23 cellular contexts compared by ENCODE assay signal in genomic region chr6:131058236-131058635, GRCh38. TPM values are rescaled to one million over a fixed set of nuclear protein-coding genes. Genes with fewer than 3 reads are reported as not detected.
A peak's percentile ranks its signal among the peaks of the same experiment; 100 is the strongest.
DNase-seq lines count a peak whose midpoint lies in the region; ATAC-seq and TF ChIP-seq lines count a peak whose summit lies in the region.
"Had no signal": no experiment of that assay in that cellular context is flagged by ENCODE, and none has a peak within 500 bp of the region (broad histone marks: within the 10 kb centered on the region; RNA-seq: fewer than 3 reads in every experiment).

No MANE protein-coding gene starts in this region.

- H3K4me1 ChIP-seq in HEK293 (ENCODE audit: control insufficient read depth, insufficient read depth, low read length), result peaks cover 8% of the 10 kb centered on the region; the same call in 1 of the 2 replicates
- peaks cover 0 to 18% (median 10%) of the 10 kb centered on the region in 4 donors for H3K4me1 ChIP-seq in transverse colon

- TF ChIP-seq POLR2A in transverse colon (IDR thresholded peaks at IDR 0.05), result no peak

- in situ Hi-C loops in transverse colon (cut with MboI; ENCODE audit: low pct_ligation_motif_present in 1 of 4, low pct_unique_long_range_greater_than_20kb in 1 of 4, low sequenced_read_pairs in 3 of 4), result no loop called here

- H3K4me3 Mint-ChIP-seq in neural crest cell, result peak overlapping the region; percentile 47
- H3K4me3 Mint-ChIP-seq: CD8-positive, alpha-beta memory T cell had no signal

- no peak for TF ChIP-seq EP300 in transverse colon (IDR thresholded peaks at IDR 0.05; ENCODE audit: low read depth)

- H3K4me3 ChIP-seq in HEK293 (ENCODE audit: low read depth, low read length) (no peak overlapping the region), choroid plexus epithelial cell (ENCODE audit: low read depth, low read length) (no peak overlapping the region), transverse colon (no peak overlapping the region)
- H3K4me3 ChIP-seq: K562 had no signal

- 69 to 83% methylated on average over 1 of the region's 1 CpG for WGBS in transverse colon (ENCODE audit: low coverage in 1 of 2), 2 donors

- H3K27ac ChIP-seq in HEK293 (ENCODE audit: extremely low read depth, low read depth, low read length), result no peak overlapping the region
- H3K27ac ChIP-seq in transverse colon, result no peak overlapping the region
- H3K27ac ChIP-seq: C4-2B had no signal

- CTCF ChIA-PET in HEK293 (lab: Yijun Ruan, JAX), result interaction anchor here (0.6 kb wide), 2 partner anchors 56 to 129 kb away, joined by 3 to 4 read pairs; no protein-coding TSS in a partner anchor

- H3K36me3 Mint-ChIP-seq in neural crest cell (ENCODE audit: low read depth), result peaks cover 35% of the 10 kb centered on the region

- TF ChIP-seq CTCF in HEK293 (tag by site-specific recombination; IDR thresholded peaks at IDR 0.05), result no peak
- TF ChIP-seq CTCF in choroid plexus epithelial cell (conservative IDR thresholded peaks at IDR 0.05; ENCODE audit: low read depth, low read length), result no peak
- no peak for TF ChIP-seq CTCF in neural crest cell (conservative IDR thresholded peaks at IDR 0.05)
- TF ChIP-seq CTCF in transverse colon (IDR thresholded peaks at IDR 0.05), result no peak

- no peak overlapping the region for H3K27ac Mint-ChIP-seq in neural crest cell (ENCODE audit: unreplicated experiment)

- ATAC-seq in HG02852 (IDR thresholded peaks at IDR 0.05; ENCODE audit: unreplicated experiment), result no peak
- ATAC-seq: HCT116, K562 had no signal

- H3K27me3 ChIP-seq in transverse colon, result no peaks in the 10 kb centered on the region

- no peaks in the 10 kb centered on the region for H3K9me3 ChIP-seq in HEK293 (ENCODE audit: control insufficient read depth, insufficient read depth, low read depth, low read length)
- H3K9me3 ChIP-seq in transverse colon, result peaks cover 22 to 28% of the 10 kb centered on the region in 2 donors

- DNase-seq in amniotic epithelial cell (ENCODE audit: low read depth) (peak; percentile 36), choroid plexus epithelial cell (ENCODE audit: low read depth) (peak; percentile 76), neural crest cell (ENCODE audit: low read depth, low spot score) (no peak), transverse colon (no peak), activated T-cell treated with anti-CD3 and anti-CD28 coated beads for 4 hours (no peak)
- DNase-seq in activated CD8-positive, alpha-beta memory T cell treated with anti-CD3 and anti-CD28 coated beads, Interleukin-2, amount 50 U/mL, for 48 hours, result no peak
- DNase-seq: Calu3; CD8-positive, alpha-beta memory T cell; DMS153; GF-D8; NCI-H1694; NCI-H2081; NCI-H2171; NCI-H345; NCI-H524 treated with DMSO at 0.1 percent for 48 hours; NCI-H82; OCI-M1; Right ventricle myocardium superior had no signal

- intact Hi-C loops in transverse colon (cut with DNase I; ENCODE audit: low total_unique reads), result no loop called here

- POLR2A ChIA-PET in HEK293 (lab: Yijun Ruan, JAX), result no interaction called here

- H3K4me1 Mint-ChIP-seq in neural crest cell, result peaks cover 25% of the 10 kb centered on the region

- H3K36me3 ChIP-seq in HEK293 (ENCODE audit: control insufficient read depth in 2 of 2, insufficient read depth in 1 of 2, low read length in 2 of 2), result peaks cover 0 to 20% of the 10 kb centered on the region in 2 experiments; a peak in 1 of 3 replicates
- H3K36me3 ChIP-seq in transverse colon, result peaks cover 0 to 14% (median 5%) of the 10 kb centered on the region in 4 donors

- H3K27me3 Mint-ChIP-seq in neural crest cell (ENCODE audit: low read depth), result no peaks in the 10 kb centered on the region
- H3K27me3 Mint-ChIP-seq: CD8-positive, alpha-beta memory T cell had no signal

- peaks cover 12% of the 10 kb centered on the region for H3K9me3 Mint-ChIP-seq in neural crest cell

TF ChIP-seq in HEK293, 187 proteins besides CTCF, POLR2A, EP300 and RAD21:
- TF ChIP-seq PRDM6 (tag by site-specific recombination; IDR thresholded peaks at IDR 0.05), result 0 out of 2 replicates have a peak, but pooled peaks have one; percentile 12
- no peak for TF ChIP-seq ZNF623 (tag by site-specific recombination; IDR thresholded peaks at IDR 0.05)
TF ChIP-seq in HEK293: peak in this region for 1.

RNA-seq across cellular contexts. Expression of gene EPB41L2, which starts 4.8 kb away (rescaled TPM):
- total RNA-seq in neural crest cell (108 and 114 TPM in 2 replicates), transverse colon (100 to 1,000 TPM in 1 of 4 donors, 10 to 100 TPM in 3; 45.3 to 102 (median 61.9) TPM)

Comparison
In these comparisons a context has a peak if more than half of its experiments do, and no peak if none do; other contexts are left out.
1. DNase-seq: peak in amniotic epithelial cell (single experiment) and choroid plexus epithelial cell (single experiment); none in neural crest cell (single experiment), transverse colon (single experiment), activated T-cell treated with anti-CD3 and anti-CD28 coated beads for 4 hours (single experiment) and activated CD8-positive, alpha-beta memory T cell treated with anti-CD3 and anti-CD28 coated beads, Interleukin-2, amount 50 U/mL, for 48 hours (single experiment).